In genomic region chr15:51846463-51847230, GRCh38 we compare ENCODE assay signal across 8 cellular contexts. TPM values are rescaled to one million over a fixed set of nuclear protein-coding genes. Genes with fewer than 3 reads are reported as not detected.
DNase-seq lines count a peak whose midpoint lies in the region; ATAC-seq lines count a peak whose summit lies in the region.
"Had no signal": no experiment of that assay in that cellular context is flagged by ENCODE, and none has a peak within 500 bp of the region (broad histone marks: within the 10 kb centered on the region; RNA-seq: fewer than 3 reads in every experiment).

No MANE protein-coding gene starts in this region.

- no peaks in the 10 kb centered on the region for H3K27me3 Mint-ChIP-seq in T-cell

- H3K9me3 Mint-ChIP-seq in T-cell, result no peaks in the 10 kb centered on the region

- peak overlapping the region in 2 of 3 donors; percentile 28 to 48 for H3K4me3 Mint-ChIP-seq in T-cell

- H3K36me3 Mint-ChIP-seq in T-cell, result peaks cover 6% of the 10 kb centered on the region

- ATAC-seq in T-cell (replicated peaks in 1 of 4) (peak; percentile 27 to 57 (median 42)), HG03280 (IDR thresholded peaks at IDR 0.05; ENCODE audit: unreplicated experiment) (no peak), HG03565 (IDR thresholded peaks at IDR 0.05; ENCODE audit: unreplicated experiment) (no peak)
- peak; percentile 38 for ATAC-seq in stimulated activated naive CD8-positive, alpha-beta T cell treated with anti-CD3 and anti-CD28 coated beads, Interleukin-15, Interleukin-2, amounts not matched to agents 100 U/mL and 50 U/mL, for 24 hours

- CTCF ChIA-PET in T-cell (lab: Charles Lee), result interaction anchor here in 1 of 2 donors (0.6 kb wide), 1 partner anchor 59 kb away, joined by 7 read pairs; no protein-coding TSS in a partner anchor

- peaks cover 80 to 84% (median 83%) of the 10 kb centered on the region in 3 donors for H3K4me1 Mint-ChIP-seq in T-cell

- peak overlapping the region; percentile 63 for H3K27ac Mint-ChIP-seq in T-cell

- DNase-seq in HS-27A (ENCODE audit: low read depth) (peak; percentile 79), T-cell (no peak), fibroblast of peridontal ligament (ENCODE audit: extremely low read depth) (peak; percentile 61), NCI-H82 treated with DMSO at 0.1 percent for 48 hours (lab: John Stamatoyannopoulos, UW; ENCODE audit: unreplicated experiment) (no peak)
- DNase-seq in stimulated activated naive CD8-positive, alpha-beta T cell treated with anti-CD3 and anti-CD28 coated beads, Interleukin-15, Interleukin-2, amounts not matched to agents 100 U/mL and 50 U/mL, for 24 hours, result no peak
- DNase-seq: activated CD4-positive, CD25-positive, alpha-beta regulatory T cell had no signal

- POLR2A ChIA-PET in T-cell (lab: Charles Lee), result no interaction called here

RNA-seq across cellular contexts. Expression of gene TMOD3, which starts 17.2 kb away (rescaled TPM):
- total RNA-seq in T-cell, result 10 to 100 TPM; 47.2 to 55.8 (median 53.4) TPM

Comparison
In these comparisons a context has a peak if more than half of its experiments do, and no peak if none do; other contexts are left out.
1. DNase-seq: peak in HS-27A (single experiment) and fibroblast of peridontal ligament (single experiment); none in T-cell (0 of 34), stimulated activated naive CD8-positive, alpha-beta T cell treated with anti-CD3 and anti-CD28 coated beads, Interleukin-15, Interleukin-2, amounts not matched to agents 100 U/mL and 50 U/mL, for 24 hours (single experiment) and NCI-H82 treated with DMSO at 0.1 percent for 48 hours (single experiment).
2. ATAC-seq: peak in T-cell (4 of 4) and stimulated activated naive CD8-positive, alpha-beta T cell treated with anti-CD3 and anti-CD28 coated beads, Interleukin-15, Interleukin-2, amounts not matched to agents 100 U/mL and 50 U/mL, for 24 hours (single experiment); none in HG03280 (single experiment) and HG03565 (single experiment).